Comparison of ENCODE assay signal across 10 cellular contexts in the genomic region with DNA sequence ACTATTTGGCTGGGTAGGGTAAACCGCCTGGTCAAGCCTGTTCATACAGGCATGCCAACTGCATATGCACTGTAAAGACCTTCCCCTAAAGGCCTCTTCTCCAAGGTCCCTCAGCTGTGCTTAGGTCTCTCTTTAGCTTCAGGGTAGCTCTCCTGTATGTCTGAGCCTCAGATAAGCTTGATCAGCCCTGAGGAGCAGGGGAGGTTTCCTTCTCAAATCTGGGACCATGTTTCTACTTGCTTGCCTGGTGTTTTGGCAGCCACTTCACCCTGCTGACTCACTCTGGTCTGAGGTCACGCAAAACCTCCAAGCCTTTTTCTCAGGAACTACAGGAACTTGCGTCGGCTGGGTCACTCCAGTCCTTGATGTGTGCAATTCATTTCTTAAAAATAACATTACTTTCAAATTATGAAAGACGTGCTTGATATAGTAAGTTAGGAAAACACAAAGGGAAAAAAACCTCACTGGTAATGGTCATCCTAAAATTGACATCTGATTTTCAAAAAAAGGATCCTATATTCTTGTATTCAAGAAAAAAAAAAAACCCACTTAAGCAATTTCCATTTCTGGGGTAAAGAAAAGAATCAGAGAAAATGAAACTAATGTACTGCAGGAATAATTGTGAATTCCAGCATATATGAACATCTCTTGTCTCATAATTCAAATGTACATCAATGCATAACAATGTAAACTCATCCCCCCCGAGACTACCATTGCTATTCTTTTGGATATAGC. TPM values are rescaled to one million over a fixed set of nuclear protein-coding genes. Genes with fewer than 3 reads are reported as not detected.
DNase-seq lines count a peak whose midpoint lies in the region; ATAC-seq, FAIRE-seq and TF ChIP-seq lines count a peak whose summit lies in the region.
"Had no signal": no experiment of that assay in that cellular context is flagged by ENCODE, and none has a peak within 500 bp of the region (broad histone marks: within the 10 kb centered on the region; RNA-seq: fewer than 3 reads in every experiment).

No MANE protein-coding gene starts in this region.

- no peaks in the 10 kb centered on the region for H3K27me3 ChIP-seq in endothelial cell of umbilical vein (ENCODE audit: control insufficient read depth in 2 of 2, insufficient read depth in 2 of 2, low read length in 2 of 2)

- H2AFZ ChIP-seq in endothelial cell of umbilical vein (ENCODE audit: low read depth, low read length): peak overlapping the region; percentile 55

- no peak overlapping the region for H3K4me3 ChIP-seq in endothelial cell of umbilical vein (replicated peaks in 1 of 3; ENCODE audit: insufficient read depth in 1 of 3, low read depth in 1 of 3, low read length in 3 of 3)

- no peak for TF ChIP-seq POLR2A in endothelial cell of umbilical vein (IDR thresholded peaks at IDR 0.05; ENCODE audit: low read depth, low read length)

- no peaks in the 10 kb centered on the region for H3K27me3 Mint-ChIP-seq in T-helper 1 cell treated with Interleukin-12 subunit alpha and Interleukin-12 subunit beta and Interleukin-4 antibody, amounts not matched to agents 30 μg/mL and 1 μg/mL, for 36 hours (ENCODE audit: low read depth)
- no peaks in the 10 kb centered on the region for H3K27me3 Mint-ChIP-seq in natural killer cell treated with Interleukin-12 subunit alpha and Interleukin-12 subunit beta and Interleukin-15 and Interleukin-18, amount 100 ng/mL, for 72 hours

- H4K20me1 ChIP-seq in endothelial cell of umbilical vein (replicated peaks; ENCODE audit: control insufficient read depth, extremely low read depth, insufficient read depth, low read length): no peaks in the 10 kb centered on the region

- H3K9ac ChIP-seq in endothelial cell of umbilical vein (replicated peaks; ENCODE audit: extremely low read depth, insufficient read depth, low read length): peak overlapping the region; percentile 42

- TSS peak; percentile 42 for BruUV-seq in endothelial cell of umbilical vein (replicated peaks; lab: Mats Ljungman, UMichigan)

- H3K36me3 Mint-ChIP-seq in T-helper 1 cell treated with Interleukin-12 subunit alpha and Interleukin-12 subunit beta and Interleukin-4 antibody, amounts not matched to agents 30 μg/mL and 1 μg/mL, for 36 hours (ENCODE audit: low read depth): peaks cover 15% of the 10 kb centered on the region
- peaks cover 6% of the 10 kb centered on the region for H3K36me3 Mint-ChIP-seq in natural killer cell treated with Interleukin-12 subunit alpha and Interleukin-12 subunit beta and Interleukin-15 and Interleukin-18, amount 100 ng/mL, for 72 hours

- dilution Hi-C loops in endothelial cell of umbilical vein (cut with MboI; ENCODE audit: extremely low pct_ligation_motif_present, low sequenced_read_pairs): no loop called here

- peak; percentile 58 to 66 for ATAC-seq in natural killer cell treated with Interleukin-12 subunit alpha and Interleukin-12 subunit beta and Interleukin-15 and Interleukin-18, amount 100 ng/mL, for 72 hours
- ATAC-seq in HG02981 (IDR thresholded peaks at IDR 0.05; ENCODE audit: unreplicated experiment) (no peak), GM18907 (IDR thresholded peaks at IDR 0.05; ENCODE audit: unreplicated experiment) (no peak), GM21381 (IDR thresholded peaks at IDR 0.05; ENCODE audit: unreplicated experiment) (no peak)

- H3K9me3 Mint-ChIP-seq in T-helper 1 cell treated with Interleukin-12 subunit alpha and Interleukin-12 subunit beta and Interleukin-4 antibody, amounts not matched to agents 30 μg/mL and 1 μg/mL, for 36 hours: peaks cover 3% of the 10 kb centered on the region
- no peaks in the 10 kb centered on the region for H3K9me3 Mint-ChIP-seq in natural killer cell treated with Interleukin-12 subunit alpha and Interleukin-12 subunit beta and Interleukin-15 and Interleukin-18, amount 100 ng/mL, for 72 hours

- peak; percentile 24 for DNase-seq in NCI-H2196 (lab: John Stamatoyannopoulos, UW; ENCODE audit: unreplicated experiment)
- no peak for DNase-seq in NCI-H2196 treated with DMSO at 0.1 percent for 48 hours (lab: John Stamatoyannopoulos, UW; ENCODE audit: unreplicated experiment)
- peak; percentile 97 for DNase-seq in endothelial cell of umbilical vein (ENCODE audit: low read depth, low spot score)
- peak; percentile 88 for DNase-seq in natural killer cell treated with Interleukin-12 subunit alpha and Interleukin-12 subunit beta and Interleukin-15 and Interleukin-18, amount 100 ng/mL, for 72 hours (ENCODE audit: low spot score)

- peak overlapping the region; percentile 87 for H3K27ac ChIP-seq in endothelial cell of umbilical vein (ENCODE audit: insufficient read depth, low read depth, low read length)
- H3K27ac ChIP-seq: VCaP had no signal

- H3K27ac Mint-ChIP-seq in T-helper 1 cell treated with Interleukin-12 subunit alpha and Interleukin-12 subunit beta and Interleukin-4 antibody, amounts not matched to agents 30 μg/mL and 1 μg/mL, for 36 hours: peak overlapping the region; percentile 73
- H3K27ac Mint-ChIP-seq in natural killer cell treated with Interleukin-12 subunit alpha and Interleukin-12 subunit beta and Interleukin-15 and Interleukin-18, amount 100 ng/mL, for 72 hours: peak overlapping the region; percentile 97

- no peaks in the 10 kb centered on the region for H3K36me3 ChIP-seq in endothelial cell of umbilical vein (ENCODE audit: control insufficient read depth in 2 of 2, extremely low read depth in 1 of 2, insufficient read depth in 2 of 2, low read length in 2 of 2)

- peak; percentile 100 for FAIRE-seq in endothelial cell of umbilical vein (lab: Jason Lieb, UNC)
- FAIRE-seq: A204.1 had no signal

- H3K4me1 ChIP-seq in endothelial cell of umbilical vein (ENCODE audit: control insufficient read depth, extremely low read depth, insufficient read depth, low read length): peaks cover 27% of the 10 kb centered on the region

- no peaks in the 10 kb centered on the region for H3K9me3 ChIP-seq in endothelial cell of umbilical vein (replicated peaks; ENCODE audit: control insufficient read depth, insufficient read depth, low read length)

- no peaks in the 10 kb centered on the region for H3K79me2 ChIP-seq in endothelial cell of umbilical vein (ENCODE audit: control insufficient read depth, insufficient read depth, low read length)

- peaks cover 70% of the 10 kb centered on the region for H3K4me1 Mint-ChIP-seq in T-helper 1 cell treated with Interleukin-12 subunit alpha and Interleukin-12 subunit beta and Interleukin-4 antibody, amounts not matched to agents 30 μg/mL and 1 μg/mL, for 36 hours (ENCODE audit: low read depth)
- peaks cover 57 to 70% of the 10 kb centered on the region in 2 donors for H3K4me1 Mint-ChIP-seq in natural killer cell treated with Interleukin-12 subunit alpha and Interleukin-12 subunit beta and Interleukin-15 and Interleukin-18, amount 100 ng/mL, for 72 hours (ENCODE audit: low read depth in 2 of 2)

- CTCF ChIA-PET in endothelial cell of umbilical vein (lab: Charles Lee): interaction anchor here (0.6 to 1.9 kb wide), 5 partner anchors 9 to 56 kb away, joined by 3 to 8 read pairs (median 4); no protein-coding TSS in a partner anchor

- H3K4me2 ChIP-seq in endothelial cell of umbilical vein (ENCODE audit: insufficient read depth, low read length): peak overlapping the region; percentile 83

- H3K4me3 Mint-ChIP-seq in T-helper 1 cell treated with Interleukin-12 subunit alpha and Interleukin-12 subunit beta and Interleukin-4 antibody, amounts not matched to agents 30 μg/mL and 1 μg/mL, for 36 hours: peak overlapping the region; percentile 57
- H3K4me3 Mint-ChIP-seq in natural killer cell treated with Interleukin-12 subunit alpha and Interleukin-12 subunit beta and Interleukin-15 and Interleukin-18, amount 100 ng/mL, for 72 hours: peak overlapping the region; percentile 91

- TF ChIP-seq CTCF in endothelial cell of umbilical vein (IDR thresholded peaks at IDR 0.05; ENCODE audit: extremely low read depth in 1 of 2, insufficient read depth in 1 of 2, low read depth in 1 of 2, low read length in 2 of 2): no peak

- no peaks in the 10 kb centered on the region for H3K9me1 ChIP-seq in endothelial cell of umbilical vein (replicated peaks; ENCODE audit: control insufficient read depth, extremely low read depth, insufficient read depth, low read length)

- POLR2A ChIA-PET in endothelial cell of umbilical vein (lab: Charles Lee): no interaction called here

- intact Hi-C loops in endothelial cell of umbilical vein (cut with micrococcal nuclease): loop anchor here (1.0 kb wide), 4 partner anchors 8 to 16 kb away; no protein-coding TSS in a partner anchor

TF ChIP-seq in endothelial cell of umbilical vein, 7 proteins besides CTCF, POLR2A, EP300 and RAD21:
- peak; percentile 58 for TF ChIP-seq POLR2AphosphoS5 (IDR thresholded peaks at IDR 0.05; ENCODE audit: insufficient read depth, low read depth, low read length)
- no peak for TF ChIP-seq MYC (IDR thresholded peaks at IDR 0.05; ENCODE audit: low read depth, low read length)
- peak; percentile 90 for TF ChIP-seq JUN (IDR thresholded peaks at IDR 0.05; ENCODE audit: borderline replicate concordance, insufficient read depth, insufficient read length, low read depth)
- TF ChIP-seq FOS (IDR thresholded peaks at IDR 0.05; ENCODE audit: borderline replicate concordance, insufficient read depth, low read length): peak; percentile 96

RNA-seq across cellular contexts. Expression of a gene that starts 24.7 kb away (rescaled TPM):
- 24.2 and 25.6 TPM in 2 replicates for total RNA-seq in endothelial cell of umbilical vein
- polyA plus RNA-seq in endothelial cell of umbilical vein: 19.2 and 19.6 TPM in 2 replicates
- 24.0 and 26.1 TPM in 2 replicates for polyA plus RNA-seq in endothelial cell of umbilical vein (2011; cell fraction: cytosol; rRNA removed)
- 13.0 and 13.6 TPM in 2 replicates for polyA plus RNA-seq in endothelial cell of umbilical vein (2011; cell fraction: nucleus; rRNA removed)
- polyA plus RNA-seq in endothelial cell of umbilical vein (2012): 26.1 and 29.0 TPM in 2 replicates
- 25.3 and 31.0 TPM in 2 replicates for polyA minus RNA-seq in endothelial cell of umbilical vein
- polyA minus RNA-seq in endothelial cell of umbilical vein (2011; cell fraction: cytosol; rRNA and poly(A)+ RNA removed): 9.6 TPM
- polyA minus RNA-seq in endothelial cell of umbilical vein (2011; cell fraction: nucleus; rRNA and poly(A)+ RNA removed): 9.5 and 9.8 TPM in 2 replicates
- total RNA-seq in natural killer cell treated with Interleukin-12 subunit alpha and Interleukin-12 subunit beta and Interleukin-15 and Interleukin-18, amount 100 ng/mL, for 72 hours: 100 to 1,000 TPM in 1 of 2 donors, 10 to 100 TPM in 1; 92.0 to 246 TPM

RNA-seq across cellular contexts. Expression of a gene that starts 47.4 kb away (rescaled TPM):
- 131 and 134 TPM in 2 replicates for total RNA-seq in endothelial cell of umbilical vein
- 71.4 and 107 TPM in 2 replicates for polyA plus RNA-seq in endothelial cell of umbilical vein
- polyA plus RNA-seq in endothelial cell of umbilical vein (2011; cell fraction: cytosol; rRNA removed): 180 and 198 TPM in 2 replicates
- 129 and 207 TPM in 2 replicates for polyA plus RNA-seq in endothelial cell of umbilical vein (2011; cell fraction: nucleus; rRNA removed)
- polyA plus RNA-seq in endothelial cell of umbilical vein (2012): 115 and 131 TPM in 2 replicates
- 48.3 and 61.9 TPM in 2 replicates for polyA minus RNA-seq in endothelial cell of umbilical vein
- polyA minus RNA-seq in endothelial cell of umbilical vein (2011; cell fraction: cytosol; rRNA and poly(A)+ RNA removed): 106 TPM
- 50.1 and 83.7 TPM in 2 replicates for polyA minus RNA-seq in endothelial cell of umbilical vein (2011; cell fraction: nucleus; rRNA and poly(A)+ RNA removed)
- total RNA-seq in natural killer cell treated with Interleukin-12 subunit alpha and Interleukin-12 subunit beta and Interleukin-15 and Interleukin-18, amount 100 ng/mL, for 72 hours: 100 to 1,000 TPM; 379 to 475 TPM

Comparison
In these comparisons a context has a peak if more than half of its experiments do, and no peak if none do; other contexts are left out.
1. ATAC-seq: peak in natural killer cell treated with Interleukin-12 subunit alpha and Interleukin-12 subunit beta and Interleukin-15 and Interleukin-18, amount 100 ng/mL, for 72 hours (2 of 2); none in HG02981 (single experiment), GM18907 (single experiment) and GM21381 (single experiment).